ENCODE assay signal across 9 cellular contexts in genomic region chr16:29029168-29029994, GRCh38. TPM values are rescaled to one million over a fixed set of nuclear protein-coding genes. Genes with fewer than 3 reads are reported as not detected.
A peak's percentile ranks its signal among the peaks of the same experiment; 100 is the strongest.
DNase-seq lines count a peak whose midpoint lies in the region; TF ChIP-seq lines count a peak whose summit lies in the region.
"Had no signal": no experiment of that assay in that cellular context is flagged by ENCODE, and none has a peak within 500 bp of the region (broad histone marks: within the 10 kb centered on the region; RNA-seq: fewer than 3 reads in every experiment).

No MANE protein-coding gene starts in this region.

- H3K4me2 ChIP-seq in BLaER1 (peak overlapping the region; percentile 75), KMS-11 (peak overlapping the region; percentile 81), smooth muscle cell (peak overlapping the region; percentile 79)

- H3K27me3 ChIP-seq in BLaER1 = no peaks in the 10 kb centered on the region
- no peaks in the 10 kb centered on the region for H3K27me3 ChIP-seq in KMS-11 (ENCODE audit: insufficient read depth, low read depth)
- no peaks in the 10 kb centered on the region for H3K27me3 ChIP-seq in endodermal cell (ENCODE audit: control insufficient read depth, insufficient read depth, low read length, poor library complexity, severe bottlenecking)
- H3K27me3 ChIP-seq in smooth muscle cell (ENCODE audit: low read depth) = no peaks in the 10 kb centered on the region

- H3K27ac Mint-ChIP-seq in activated CD4-positive, alpha-beta memory T cell treated with anti-CD3 and anti-CD28 coated beads for 36 hours = peak overlapping the region; percentile 78
- peak overlapping the region; percentile 68 for H3K27ac Mint-ChIP-seq in endodermal cell

- intact Hi-C loops in activated CD4-positive, alpha-beta memory T cell treated with anti-CD3 and anti-CD28 coated beads for 36 hours (cut with micrococcal nuclease) = loop anchor here (1.0 to 10.0 kb wide), 2 partner anchors 8 to 55 kb away; no protein-coding TSS in a partner anchor

- H3K9me3 ChIP-seq in BLaER1 (no peaks in the 10 kb centered on the region), endodermal cell (ENCODE audit: control insufficient read depth, low read length) (no peaks in the 10 kb centered on the region), smooth muscle cell (replicated peaks; ENCODE audit: low read depth) (no peaks in the 10 kb centered on the region)

- H3F3A ChIP-seq in smooth muscle cell (ENCODE audit: low read depth) = no peaks in the 10 kb centered on the region

- H3K4me1 Mint-ChIP-seq in activated CD4-positive, alpha-beta memory T cell treated with anti-CD3 and anti-CD28 coated beads for 36 hours (ENCODE audit: low read depth) = peaks cover 44% of the 10 kb centered on the region
- peaks cover 7% of the 10 kb centered on the region for H3K4me1 Mint-ChIP-seq in endodermal cell
- H3K4me1 Mint-ChIP-seq: immature natural killer cell had no signal

- H3K27ac ChIP-seq in BLaER1 (peak overlapping the region; percentile 79), KMS-11 (peak overlapping the region; percentile 71), endodermal cell (ENCODE audit: low read depth, low read length) (no peak overlapping the region), smooth muscle cell (ENCODE audit: low read depth) (peak overlapping the region; percentile 55)

- CTCF ChIA-PET in activated CD4-positive, alpha-beta memory T cell treated with anti-CD3 and anti-CD28 coated beads for 36 hours (lab: Charles Lee) = interaction anchor here (1.3 to 1.8 kb wide), 2 partner anchors 9 to 52 kb away, joined by 3 to 5 read pairs; no protein-coding TSS in a partner anchor

- H3K79me2 ChIP-seq in KMS-11 (ENCODE audit: insufficient read depth, low read depth) (no peaks in the 10 kb centered on the region), smooth muscle cell (ENCODE audit: low read depth) (no peaks in the 10 kb centered on the region)

- TF ChIP-seq CTCF in KMS-11 (conservative IDR thresholded peaks at IDR 0.05; ENCODE audit: low read depth, low read length) = no peak
- TF ChIP-seq CTCF in endodermal cell (conservative IDR thresholded peaks at IDR 0.05) = no peak
- no peak for TF ChIP-seq CTCF in smooth muscle cell (IDR thresholded peaks at IDR 0.05; ENCODE audit: borderline replicate concordance, insufficient read depth, poor library complexity, severe bottlenecking)

- DNase-seq in activated CD4-positive, alpha-beta memory T cell treated with anti-CD3 and anti-CD28 coated beads for 36 hours = peak; percentile 96
- DNase-seq in endodermal cell (peak; percentile 85), smooth muscle cell (lab: John Stamatoyannopoulos, UW; ENCODE audit: unreplicated experiment) (peak; percentile 37), NCI-H748 (lab: John Stamatoyannopoulos, UW; ENCODE audit: unreplicated experiment) (no peak), NCI-H345 treated with DMSO at 0.1 percent for 48 hours (lab: John Stamatoyannopoulos, UW; ENCODE audit: unreplicated experiment) (no peak), NCI-H187 treated with DMSO at 0.1 percent for 48 hours (lab: John Stamatoyannopoulos, UW) (no peak)

- POLR2A ChIA-PET in activated CD4-positive, alpha-beta memory T cell treated with anti-CD3 and anti-CD28 coated beads for 36 hours (lab: Charles Lee) = interaction anchor here (1.1 to 2.7 kb wide), 7 partner anchors 9 to 55 kb away, joined by 3 to 29 read pairs (median 4); partner anchors contain the start of genes LAT and SPNS1

- 59 to 72% methylated on average over 9 to 16 of the region's 16 CpGs for WGBS in endodermal cell (ENCODE audit: insufficient coverage in 1 of 2, insufficient read length in 1 of 2), 2 experiments
- 34% methylated on average over 16 of the region's 16 CpGs for WGBS in smooth muscle cell (ENCODE audit: low lambda C conversion rate)

- H2AFZ ChIP-seq in KMS-11 (ENCODE audit: low read depth) (peak overlapping the region; percentile 92), smooth muscle cell (ENCODE audit: low read depth) (peak overlapping the region; percentile 60)

- H3K4me3 ChIP-seq in BLaER1 (no peak overlapping the region), KMS-11 (IDR thresholded peaks at IDR 0.05; ENCODE audit: insufficient read depth, low read depth, low read length) (no peak overlapping the region), endodermal cell (ENCODE audit: low read length) (no peak overlapping the region), smooth muscle cell (no peak overlapping the region)

- H3K36me3 Mint-ChIP-seq in activated CD4-positive, alpha-beta memory T cell treated with anti-CD3 and anti-CD28 coated beads for 36 hours = no peaks in the 10 kb centered on the region
- H3K36me3 Mint-ChIP-seq in endodermal cell (ENCODE audit: low read depth) = no peaks in the 10 kb centered on the region
- H3K36me3 Mint-ChIP-seq: immature natural killer cell had no signal

- H4K20me1 ChIP-seq in BLaER1 = no peaks in the 10 kb centered on the region
- H4K20me1 ChIP-seq in KMS-11 (ENCODE audit: insufficient read depth) = no peaks in the 10 kb centered on the region
- H4K20me1 ChIP-seq in smooth muscle cell (ENCODE audit: low read depth) = no peaks in the 10 kb centered on the region

- H3K9me3 Mint-ChIP-seq in activated CD4-positive, alpha-beta memory T cell treated with anti-CD3 and anti-CD28 coated beads for 36 hours = no peaks in the 10 kb centered on the region
- no peaks in the 10 kb centered on the region for H3K9me3 Mint-ChIP-seq in endodermal cell
- H3K9me3 Mint-ChIP-seq: immature natural killer cell had no signal

- H3K4me1 ChIP-seq in BLaER1 (peaks cover 66% of the 10 kb centered on the region), KMS-11 (ENCODE audit: low read depth, poor library complexity, severe bottlenecking) (peaks cover 27% of the 10 kb centered on the region), endodermal cell (ENCODE audit: control insufficient read depth, insufficient read depth, low read length) (no peaks in the 10 kb centered on the region), smooth muscle cell (ENCODE audit: low read depth) (peaks cover 9% of the 10 kb centered on the region)

- H3K9ac ChIP-seq in BLaER1 = peak overlapping the region; percentile 57; the same call in 1 of the 2 replicates
- peak overlapping the region; percentile 73 for H3K9ac ChIP-seq in KMS-11
- H3K9ac ChIP-seq in endodermal cell (ENCODE audit: extremely low read depth, low read length, poor library complexity, severe bottlenecking) = peak overlapping the region; percentile 30
- H3K9ac ChIP-seq in smooth muscle cell (ENCODE audit: low read depth) = no peak overlapping the region

- H3K4me3 Mint-ChIP-seq in activated CD4-positive, alpha-beta memory T cell treated with anti-CD3 and anti-CD28 coated beads for 36 hours = peak overlapping the region; percentile 23
- no peak overlapping the region for H3K4me3 Mint-ChIP-seq in endodermal cell
- H3K4me3 Mint-ChIP-seq: immature natural killer cell had no signal

- H3K36me3 ChIP-seq in BLaER1 (no peaks in the 10 kb centered on the region), KMS-11 (ENCODE audit: insufficient read depth) (no peaks in the 10 kb centered on the region), endodermal cell (ENCODE audit: control insufficient read depth, insufficient read depth, low read length) (no peaks in the 10 kb centered on the region), smooth muscle cell (ENCODE audit: low read depth) (no peaks in the 10 kb centered on the region)

- no peaks in the 10 kb centered on the region for H3K27me3 Mint-ChIP-seq in activated CD4-positive, alpha-beta memory T cell treated with anti-CD3 and anti-CD28 coated beads for 36 hours
- H3K27me3 Mint-ChIP-seq in endodermal cell (ENCODE audit: insufficient read depth) = no peaks in the 10 kb centered on the region

RNA-seq across cellular contexts. Expression of gene LAT, which starts 44.5 kb away (rescaled TPM):
- total RNA-seq in activated CD4-positive, alpha-beta memory T cell treated with anti-CD3 and anti-CD28 coated beads for 36 hours = 100 to 1,000 TPM; 250 to 276 TPM
- total RNA-seq in endodermal cell = 1 to 10 TPM; 4.5 to 6.1 TPM
- 3.1 TPM for polyA plus RNA-seq in endodermal cell (2013, experiment 1 of 2)
- polyA plus RNA-seq in endodermal cell (2013, experiment 2 of 2) = 3.5 TPM
- total RNA-seq in smooth muscle cell = 2.1 and 8.2 TPM in 2 replicates
- polyA plus RNA-seq in smooth muscle cell = 3.2 and 3.5 TPM in 2 replicates

RNA-seq across cellular contexts. Expression of gene SPNS1, which starts 54.8 kb away (rescaled TPM):
- 10 to 100 TPM; 11.3 to 12.0 TPM for total RNA-seq in activated CD4-positive, alpha-beta memory T cell treated with anti-CD3 and anti-CD28 coated beads for 36 hours
- total RNA-seq in endodermal cell (10 to 100 TPM; 54.9 to 55.2 TPM), smooth muscle cell (28.6 and 29.8 TPM in 2 replicates)
- 28.0 TPM for polyA plus RNA-seq in endodermal cell (2013, experiment 1 of 2)
- polyA plus RNA-seq in endodermal cell (2013, experiment 2 of 2) = 29.1 TPM
- polyA plus RNA-seq in smooth muscle cell = 109 and 113 TPM in 2 replicates

Comparison
In these comparisons a context has a peak if more than half of its experiments do, and no peak if none do; other contexts are left out.
1. DNase-seq: peak in activated CD4-positive, alpha-beta memory T cell treated with anti-CD3 and anti-CD28 coated beads for 36 hours (single experiment), endodermal cell (single experiment) and smooth muscle cell (single experiment); none in NCI-H748 (single experiment), NCI-H345 treated with DMSO at 0.1 percent for 48 hours (single experiment) and NCI-H187 treated with DMSO at 0.1 percent for 48 hours (single experiment).
2. RNA of gene LAT, which starts 44.5 kb away (total RNA-seq): 250 to 276 TPM in activated CD4-positive, alpha-beta memory T cell treated with anti-CD3 and anti-CD28 coated beads for 36 hours; 2.1 to 8.2 TPM in smooth muscle cell and 4.5 to 6.1 TPM in endodermal cell; every median in the first group is over 10 times any median in the second.
3. Peak in every context shown above with its lines, with median percentiles within 50 percentile points of each other: H3K4me2 ChIP-seq.